Comparison of ENCODE assay signal across 12 cellular contexts in genomic region chr21:45983981-45984551, GRCh38. TPM values are rescaled to one million over a fixed set of nuclear protein-coding genes. Genes with fewer than 3 reads are reported as not detected.
DNase-seq lines count a peak whose midpoint lies in the region; FAIRE-seq and TF ChIP-seq lines count a peak whose summit lies in the region.
"Had no signal": no experiment of that assay in that cellular context is flagged by ENCODE, and none has a peak within 500 bp of the region (broad histone marks: within the 10 kb centered on the region; RNA-seq: fewer than 3 reads in every experiment).

No MANE protein-coding gene starts in this region.

- TF ChIP-seq CTCF in CD14-positive monocyte (IDR thresholded peaks at IDR 0.05) (no peak), glutamatergic neuron (IDR thresholded peaks at IDR 0.05; ENCODE audit: partially characterized antibody, unreplicated experiment) (no peak)

- peaks cover 32% of the 10 kb centered on the region for H3K4me1 ChIP-seq in rectal smooth muscle tissue (ENCODE audit: control insufficient read depth, insufficient read depth, low read length)

- H3K27me3 Mint-ChIP-seq in CD14-positive monocyte (ENCODE audit: low read depth in 3 of 3) (peaks cover 16 to 25% (median 24%) of the 10 kb centered on the region in 3 donors), glutamatergic neuron (ENCODE audit: unreplicated experiment) (peaks cover 11% of the 10 kb centered on the region)
- H3K27me3 Mint-ChIP-seq: central memory CD8-positive, alpha-beta T cell had no signal

- peak overlapping the region; percentile 58 for H3K4me3 ChIP-seq in rectal smooth muscle tissue (ENCODE audit: low read length)

- H3K4me1 Mint-ChIP-seq in CD14-positive monocyte (peaks cover 4% of the 10 kb centered on the region), glutamatergic neuron (ENCODE audit: low read depth, unreplicated experiment) (peaks cover 6% of the 10 kb centered on the region)

- H3K27me3 ChIP-seq in rectal smooth muscle tissue (ENCODE audit: control insufficient read depth, insufficient read depth, low read length), result no peaks in the 10 kb centered on the region

- no peak overlapping the region for H3K9ac ChIP-seq in rectal smooth muscle tissue (ENCODE audit: low read length)

- H3K9me3 Mint-ChIP-seq in CD14-positive monocyte (peaks cover 0 to 4% (median 0%) of the 10 kb centered on the region in 7 donors), glutamatergic neuron (ENCODE audit: unreplicated experiment) (peaks cover 3% of the 10 kb centered on the region)

- peaks cover 4% of the 10 kb centered on the region for H3K36me3 ChIP-seq in rectal smooth muscle tissue (ENCODE audit: control insufficient read depth, insufficient read depth, low read length)

- no peak overlapping the region for H3K4me3 Mint-ChIP-seq in CD14-positive monocyte
- no peak overlapping the region for H3K4me3 Mint-ChIP-seq in glutamatergic neuron (ENCODE audit: unreplicated experiment)
- H3K4me3 Mint-ChIP-seq: central memory CD8-positive, alpha-beta T cell had no signal

- intact Hi-C loops in CD14-positive monocyte (cut with micrococcal nuclease), result no loop called here

- H3K27ac Mint-ChIP-seq in CD14-positive monocyte, result no peak overlapping the region
- H3K27ac Mint-ChIP-seq in glutamatergic neuron (ENCODE audit: unreplicated experiment), result no peak overlapping the region

- peak overlapping the region; percentile 95 for H3K27ac ChIP-seq in rectal smooth muscle tissue (ENCODE audit: low read depth, low read length)

- FAIRE-seq in HTR-8/SVneo (lab: Jason Lieb, UNC), result no peak
- FAIRE-seq: GM19239 had no signal

- peak; percentile 35 for DNase-seq in CD14-positive monocyte (ENCODE audit: low spot score)
- DNase-seq in NCI-H526 treated with DMSO at 0.1 percent for 48 hours (lab: John Stamatoyannopoulos, UW), result peak; percentile 36
- peak; percentile 22 for DNase-seq in glutamatergic neuron
- no peak for DNase-seq in SIG-M5 (lab: John Stamatoyannopoulos, UW)
- no peak for DNase-seq in HTR-8/SVneo (ENCODE audit: insufficient read length, low spot score)
- DNase-seq in stimulated activated CD8-positive, alpha-beta memory T cell treated with anti-CD3 and anti-CD28 coated beads, Interleukin-4, amount 100 ng/mL, for 48 hours, result no peak
- no peak for DNase-seq in nucleus accumbens (lab: John Stamatoyannopoulos, UW)
- DNase-seq: activated CD4-positive, alpha-beta T cell treated with anti-CD3 and anti-CD28 coated beads, Interleukin-2, amount 50 U/mL, for 48 hours; SHP77 treated with DMSO at 0.1 percent for 48 hours had no signal

- H3K36me3 Mint-ChIP-seq in CD14-positive monocyte (no peaks in the 10 kb centered on the region), glutamatergic neuron (ENCODE audit: unreplicated experiment) (peaks cover 12% of the 10 kb centered on the region)

RNA-seq across cellular contexts. Expression of gene COL6A1, which starts 2.5 kb away (rescaled TPM):
- under 1 TPM; 0.08 to 0.10 TPM for polyA plus RNA-seq in CD14-positive monocyte
- 407 TPM for total RNA-seq in glutamatergic neuron (ENCODE audit: unreplicated experiment)

Comparison
In these comparisons a context has a peak if more than half of its experiments do, and no peak if none do; other contexts are left out.
1. DNase-seq: peak in CD14-positive monocyte (single experiment), NCI-H526 treated with DMSO at 0.1 percent for 48 hours (single experiment) and glutamatergic neuron (single experiment); none in SIG-M5 (single experiment), HTR-8/SVneo (single experiment), stimulated activated CD8-positive, alpha-beta memory T cell treated with anti-CD3 and anti-CD28 coated beads, Interleukin-4, amount 100 ng/mL, for 48 hours (single experiment) and nucleus accumbens (0 of 56).